ENCODE assay signal across 10 cellular contexts in the genomic region with DNA sequence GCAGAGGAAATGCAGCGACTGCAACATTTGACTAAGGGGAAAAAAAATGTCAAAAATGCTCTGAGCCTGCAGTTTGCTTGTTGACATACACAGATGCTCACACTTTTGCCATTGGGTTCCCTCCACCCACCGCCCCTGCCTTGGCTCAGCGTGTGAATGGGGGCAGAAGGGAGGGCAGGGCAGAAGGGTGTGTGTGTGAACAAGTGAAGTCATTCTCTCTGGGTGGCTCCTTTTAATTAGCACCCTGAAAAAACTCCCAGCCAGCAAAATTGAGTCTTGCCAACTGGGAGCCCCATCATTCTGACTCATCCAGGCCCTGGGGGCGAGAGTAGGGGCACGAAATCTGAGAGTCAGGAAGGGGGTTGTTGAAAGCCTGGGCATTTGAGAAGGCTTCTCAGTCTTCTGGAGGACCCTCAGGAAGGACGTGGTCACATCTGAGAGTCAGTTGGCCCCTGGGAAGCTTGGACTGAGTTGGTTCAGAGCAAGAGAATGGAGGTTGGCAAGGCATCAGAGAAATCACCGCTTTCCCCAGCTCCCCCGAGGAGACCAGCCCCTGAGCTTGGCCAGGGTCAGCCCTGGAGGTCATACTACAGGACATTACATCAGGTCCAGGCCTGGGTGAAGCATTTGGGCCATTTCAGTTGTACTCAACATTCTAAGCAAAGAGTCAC. TPM values are rescaled to one million over a fixed set of nuclear protein-coding genes. Genes with fewer than 3 reads are reported as not detected.
DNase-seq lines count a peak whose midpoint lies in the region; ATAC-seq and TF ChIP-seq lines count a peak whose summit lies in the region.
"Had no signal": no experiment of that assay in that cellular context is flagged by ENCODE, and none has a peak within 500 bp of the region (broad histone marks: within the 10 kb centered on the region; RNA-seq: fewer than 3 reads in every experiment).

No MANE protein-coding gene starts in this region.

- H3K4me2 ChIP-seq in mesendoderm (ENCODE audit: low read length) = no peak overlapping the region

- H3K4me3 ChIP-seq in colonic mucosa = no peak overlapping the region
- H3K4me3 ChIP-seq in mesendoderm (ENCODE audit: low read length) = no peak overlapping the region

- no peak overlapping the region for H3K56ac ChIP-seq in mesendoderm (ENCODE audit: low read length)

- H3K27ac Mint-ChIP-seq in natural killer cell = peak overlapping the region in 1 of 2 donors; percentile 92
- no peak overlapping the region for H3K27ac Mint-ChIP-seq in natural killer cell treated with Interleukin-12 subunit alpha and Interleukin-12 subunit beta and Interleukin-15 and Interleukin-18, amount 100 ng/mL, for 72 hours
- H3K27ac Mint-ChIP-seq: activated B cell treated with CpG ODN at 0.5 μM for 24 hours had no signal

- H3K4me1 Mint-ChIP-seq in natural killer cell = peaks cover 27 to 80% of the 10 kb centered on the region in 2 donors
- H3K4me1 Mint-ChIP-seq in natural killer cell treated with Interleukin-12 subunit alpha and Interleukin-12 subunit beta and Interleukin-15 and Interleukin-18, amount 100 ng/mL, for 72 hours (ENCODE audit: low read depth in 2 of 2) = peaks cover 24 to 26% of the 10 kb centered on the region in 2 donors

- H3K4me1 ChIP-seq in colonic mucosa (peaks cover 29% of the 10 kb centered on the region), mesendoderm (ENCODE audit: control insufficient read depth, low read depth, low read length) (no peaks in the 10 kb centered on the region)

- H3K18ac ChIP-seq in mesendoderm (ENCODE audit: low read length) = no peak overlapping the region

- no peak overlapping the region for H2BK120ac ChIP-seq in mesendoderm (ENCODE audit: low read depth, low read length)

- H2AK5ac ChIP-seq in mesendoderm (ENCODE audit: low read length) = no peak overlapping the region

- peak; percentile 55 to 72 (median 66) for ATAC-seq in natural killer cell
- ATAC-seq in natural killer cell treated with Interleukin-12 subunit alpha and Interleukin-12 subunit beta and Interleukin-15 and Interleukin-18, amount 100 ng/mL, for 72 hours = no peak

- H3K9ac ChIP-seq in colonic mucosa (ENCODE audit: low read depth in 2 of 2, low read length in 2 of 2) = peak overlapping the region; percentile 33 to 76
- no peak overlapping the region for H3K9ac ChIP-seq in mesendoderm (ENCODE audit: low read length)

- no peak overlapping the region for H2BK15ac ChIP-seq in mesendoderm (replicated peaks; ENCODE audit: low read depth)

- peak; percentile 42 for DNase-seq in natural killer cell
- no peak for DNase-seq in natural killer cell treated with Interleukin-12 subunit alpha and Interleukin-12 subunit beta and Interleukin-15 and Interleukin-18, amount 100 ng/mL, for 72 hours (ENCODE audit: low spot score)
- DNase-seq in colonic mucosa = peak; percentile 75
- peak; percentile 42 for DNase-seq in mesendoderm
- no peak for DNase-seq in SHP77 treated with DMSO at 0.1 percent for 48 hours (lab: John Stamatoyannopoulos, UW)
- no peak for DNase-seq in iPS-NIHi7 (ENCODE audit: extremely low spot score)
- DNase-seq in KBM-7 = no peak
- no peak for DNase-seq in posterior vena cava (ENCODE audit: low spot score)
- DNase-seq: activated B cell treated with CpG ODN at 0.5 μM for 24 hours had no signal

- no peak overlapping the region for H4K8ac ChIP-seq in mesendoderm (ENCODE audit: low read depth, low read length)

- no CpG with 5 or more reads among the region's 8 CpGs for WGBS in mesendoderm (ENCODE audit: extremely low coverage, insufficient coverage, low lambda C conversion rate)

- in situ Hi-C loops in KBM-7 (cut with MboI; ENCODE audit: low pct_unique_long_range_greater_than_20kb, low sequenced_read_pairs) = loop anchor here (10.0 kb wide), 3 partner anchors 287 to 717 kb away; no protein-coding TSS in a partner anchor

- no peaks in the 10 kb centered on the region for H3K36me3 Mint-ChIP-seq in natural killer cell
- no peaks in the 10 kb centered on the region for H3K36me3 Mint-ChIP-seq in natural killer cell treated with Interleukin-12 subunit alpha and Interleukin-12 subunit beta and Interleukin-15 and Interleukin-18, amount 100 ng/mL, for 72 hours
- H3K36me3 Mint-ChIP-seq: CD8-positive, alpha-beta memory T cell had no signal

- no peak overlapping the region for H2BK5ac ChIP-seq in mesendoderm (ENCODE audit: low read length)

- peaks cover 0 to 22% of the 10 kb centered on the region in 2 donors for H3K27me3 Mint-ChIP-seq in natural killer cell (ENCODE audit: low read depth in 2 of 2)
- H3K27me3 Mint-ChIP-seq in natural killer cell treated with Interleukin-12 subunit alpha and Interleukin-12 subunit beta and Interleukin-15 and Interleukin-18, amount 100 ng/mL, for 72 hours = peaks cover 0 to 4% of the 10 kb centered on the region in 2 donors

- H3K23ac ChIP-seq in mesendoderm (ENCODE audit: low read length) = no peak overlapping the region

- H3K36me3 ChIP-seq in colonic mucosa (no peaks in the 10 kb centered on the region), mesendoderm (ENCODE audit: control insufficient read depth, insufficient read depth, low read length) (no peaks in the 10 kb centered on the region)

- H4K5ac ChIP-seq in mesendoderm (ENCODE audit: low read length) = no peak overlapping the region

- no peaks in the 10 kb centered on the region for H3K27me3 ChIP-seq in colonic mucosa
- H3K27me3 ChIP-seq in mesendoderm (ENCODE audit: insufficient read depth, low read length, poor library complexity) = no peaks in the 10 kb centered on the region

- H3K4ac ChIP-seq in mesendoderm (ENCODE audit: low read depth, low read length) = no peak overlapping the region

- intact Hi-C loops in natural killer cell (cut with micrococcal nuclease) (loop anchor here (2.0 to 5.0 kb wide), 2 partner anchors 304 to 499 kb away; no protein-coding TSS in a partner anchor), colonic mucosa (cut with DNase I) (no loop called here), posterior vena cava (cut with DNase I) (loop anchor here in 1 of 2 donors (2.0 kb wide), 1 partner anchor 289 kb away; no protein-coding TSS in a partner anchor)

- H3K27ac ChIP-seq in colonic mucosa (peak overlapping the region; percentile 96), mesendoderm (ENCODE audit: low read depth, low read length) (no peak overlapping the region)

- no peaks in the 10 kb centered on the region for H3K9me3 Mint-ChIP-seq in natural killer cell
- no peaks in the 10 kb centered on the region for H3K9me3 Mint-ChIP-seq in natural killer cell treated with Interleukin-12 subunit alpha and Interleukin-12 subunit beta and Interleukin-15 and Interleukin-18, amount 100 ng/mL, for 72 hours
- H3K9me3 Mint-ChIP-seq: activated B cell treated with CpG ODN at 0.5 μM for 24 hours; CD8-positive, alpha-beta memory T cell had no signal

- no peaks in the 10 kb centered on the region for H3K79me2 ChIP-seq in mesendoderm (ENCODE audit: control insufficient read depth, insufficient read depth, low read length)

- no peak overlapping the region for H3K4me3 Mint-ChIP-seq in natural killer cell
- no peak overlapping the region for H3K4me3 Mint-ChIP-seq in natural killer cell treated with Interleukin-12 subunit alpha and Interleukin-12 subunit beta and Interleukin-15 and Interleukin-18, amount 100 ng/mL, for 72 hours
- H3K4me3 Mint-ChIP-seq: activated B cell treated with CpG ODN at 0.5 μM for 24 hours; CD8-positive, alpha-beta memory T cell had no signal

- no peaks in the 10 kb centered on the region for H3K9me3 ChIP-seq in colonic mucosa

- TF ChIP-seq CTCF in natural killer cell (IDR thresholded peaks at IDR 0.05) (no peak), colonic mucosa (IDR thresholded peaks at IDR 0.05) (no peak)

- no peaks in the 10 kb centered on the region for H3K79me1 ChIP-seq in mesendoderm (ENCODE audit: low read length)

RNA-seq across cellular contexts. Expression of gene KRT78, which starts 22.6 kb away (rescaled TPM):
- total RNA-seq in natural killer cell = not detected
- total RNA-seq in natural killer cell treated with Interleukin-12 subunit alpha and Interleukin-12 subunit beta and Interleukin-15 and Interleukin-18, amount 100 ng/mL, for 72 hours = not detected
- not detected for total RNA-seq in colonic mucosa
- not detected for polyA plus RNA-seq in mesendoderm (2013, experiment 1 of 2)
- polyA plus RNA-seq in mesendoderm (2013, experiment 2 of 2) = not detected
- not detected for total RNA-seq in posterior vena cava
- total RNA-seq: activated B cell treated with CpG ODN at 0.5 μM for 24 hours; CD8-positive, alpha-beta memory T cell had no signal
- polyA plus RNA-seq: CD8-positive, alpha-beta memory T cell had no signal

RNA-seq across cellular contexts. Expression of gene KRT8, which starts 33.5 kb away (rescaled TPM):
- total RNA-seq in natural killer cell (under 1 TPM in 2 of 3 donors, not detected in 1; 0.24 to 0.25 TPM), colonic mucosa (1,000 to 10,000 TPM; 4,207 to 4,597 TPM), posterior vena cava (10 to 100 TPM in 1 of 2 donors, 1 to 10 TPM in 1; 4.0 to 23.6 TPM)
- under 1 TPM in 1 of 2 donors, not detected in 1; 0.33 TPM for total RNA-seq in natural killer cell treated with Interleukin-12 subunit alpha and Interleukin-12 subunit beta and Interleukin-15 and Interleukin-18, amount 100 ng/mL, for 72 hours
- 450 TPM for polyA plus RNA-seq in mesendoderm (2013, experiment 1 of 2)
- 461 TPM for polyA plus RNA-seq in mesendoderm (2013, experiment 2 of 2)

RNA-seq across cellular contexts. Expression of gene KRT79, which starts 37.3 kb away (rescaled TPM):
- under 1 TPM in 1 of 3 donors, not detected in 2; 0.18 TPM for total RNA-seq in natural killer cell
- total RNA-seq in natural killer cell treated with Interleukin-12 subunit alpha and Interleukin-12 subunit beta and Interleukin-15 and Interleukin-18, amount 100 ng/mL, for 72 hours = not detected
- total RNA-seq in colonic mucosa = not detected
- not detected for polyA plus RNA-seq in mesendoderm (2013, experiment 1 of 2)
- not detected for polyA plus RNA-seq in mesendoderm (2013, experiment 2 of 2)
- not detected for total RNA-seq in posterior vena cava
- total RNA-seq: activated B cell treated with CpG ODN at 0.5 μM for 24 hours; CD8-positive, alpha-beta memory T cell had no signal
- polyA plus RNA-seq: CD8-positive, alpha-beta memory T cell had no signal

RNA-seq across cellular contexts. Expression of gene KRT4, which starts 57.5 kb away (rescaled TPM):
- not detected for total RNA-seq in natural killer cell
- not detected for total RNA-seq in natural killer cell treated with Interleukin-12 subunit alpha and Interleukin-12 subunit beta and Interleukin-15 and Interleukin-18, amount 100 ng/mL, for 72 hours
- total RNA-seq in colonic mucosa = not detected
- not detected for polyA plus RNA-seq in mesendoderm (2013, experiment 1 of 2)
- not detected for polyA plus RNA-seq in mesendoderm (2013, experiment 2 of 2)
- total RNA-seq in posterior vena cava = not detected
- total RNA-seq: activated B cell treated with CpG ODN at 0.5 μM for 24 hours; CD8-positive, alpha-beta memory T cell had no signal
- polyA plus RNA-seq: CD8-positive, alpha-beta memory T cell had no signal

Comparison
In these comparisons a context has a peak if more than half of its experiments do, and no peak if none do; other contexts are left out.
1. ATAC-seq: peak in natural killer cell (3 of 3); none in natural killer cell treated with Interleukin-12 subunit alpha and Interleukin-12 subunit beta and Interleukin-15 and Interleukin-18, amount 100 ng/mL, for 72 hours (0 of 2).
2. DNase-seq: peak in natural killer cell (single experiment), colonic mucosa (single experiment) and mesendoderm (single experiment); none in natural killer cell treated with Interleukin-12 subunit alpha and Interleukin-12 subunit beta and Interleukin-15 and Interleukin-18, amount 100 ng/mL, for 72 hours (single experiment), SHP77 treated with DMSO at 0.1 percent for 48 hours (single experiment), iPS-NIHi7 (single experiment), KBM-7 (single experiment) and posterior vena cava (single experiment).
3. RNA of gene KRT8, which starts 33.5 kb away (total RNA-seq): 4,207 to 4,597 TPM in colonic mucosa; 4.0 to 23.6 TPM in posterior vena cava, 0.33 TPM in natural killer cell treated with Interleukin-12 subunit alpha and Interleukin-12 subunit beta and Interleukin-15 and Interleukin-18, amount 100 ng/mL, for 72 hours and 0.24 to 0.25 TPM in natural killer cell; every median in the first group is over 100 times any median in the second.